8 cellular contexts compared by ENCODE assay signal in genomic region chr15:78055923-78056713, GRCh38. TPM values are rescaled to one million over a fixed set of nuclear protein-coding genes. Genes with fewer than 3 reads are reported as not detected.
A peak's percentile ranks its signal among the peaks of the same experiment; 100 is the strongest.
DNase-seq lines count a peak whose midpoint lies in the region; TF ChIP-seq lines count a peak whose summit lies in the region.

No MANE protein-coding gene starts in this region.

- H3K27ac ChIP-seq in thyroid gland = peak overlapping the region; percentile 71 to 74 (median 71)

- H3K9me3 ChIP-seq in thyroid gland = no peaks in the 10 kb centered on the region

- TF ChIP-seq POLR2A in thyroid gland (IDR thresholded peaks at IDR 0.05) = no peak

- TF ChIP-seq CTCF in thyroid gland (IDR thresholded peaks at IDR 0.05) = no peak
- no peak for TF ChIP-seq CTCF in GM20000 (IDR thresholded peaks at IDR 0.05; ENCODE audit: extremely low read depth, missing control alignments)

- H3K9me3 Mint-ChIP-seq in activated CD4-positive, alpha-beta T cell treated with anti-CD3 and anti-CD28 coated beads, Interleukin-2, amount 10 ng/mL, durations not matched to agents 24 days and 14 days = no peaks in the 10 kb centered on the region
- no peaks in the 10 kb centered on the region for H3K9me3 Mint-ChIP-seq in activated T-helper 1 cell treated with anti-CD3 and anti-CD28 coated beads, Interleukin-12 subunit alpha, Interleukin-12 subunit beta, Interleukin-2, Interleukin-4 antibody, amounts not matched to agents 30 ng/mL and 10 ng/mL and 1 ng/mL, durations not matched to agents 14 hours and 24 hours and 36 hours

- H3K36me3 Mint-ChIP-seq in activated CD4-positive, alpha-beta T cell treated with anti-CD3 and anti-CD28 coated beads, Interleukin-2, amount 10 ng/mL, durations not matched to agents 24 days and 14 days (ENCODE audit: low read depth) = peaks cover 21% of the 10 kb centered on the region
- peaks cover 20% of the 10 kb centered on the region for H3K36me3 Mint-ChIP-seq in activated T-helper 1 cell treated with anti-CD3 and anti-CD28 coated beads, Interleukin-12 subunit alpha, Interleukin-12 subunit beta, Interleukin-2, Interleukin-4 antibody, amounts not matched to agents 30 ng/mL and 10 ng/mL and 1 ng/mL, durations not matched to agents 14 hours and 24 hours and 36 hours (ENCODE audit: low read depth)

- 25 to 32% methylated on average over 2 of the region's 2 CpGs for WGBS in thyroid gland, 2 donors

- H3K27ac Mint-ChIP-seq in activated CD4-positive, alpha-beta T cell treated with anti-CD3 and anti-CD28 coated beads, Interleukin-2, amount 10 ng/mL, durations not matched to agents 24 days and 14 days = peak overlapping the region; percentile 77
- H3K27ac Mint-ChIP-seq in activated T-helper 1 cell treated with anti-CD3 and anti-CD28 coated beads, Interleukin-12 subunit alpha, Interleukin-12 subunit beta, Interleukin-2, Interleukin-4 antibody, amounts not matched to agents 30 ng/mL and 10 ng/mL and 1 ng/mL, durations not matched to agents 14 hours and 24 hours and 36 hours = peak overlapping the region; percentile 78

- DNase-seq in activated CD4-positive, alpha-beta T cell treated with anti-CD3 and anti-CD28 coated beads, Interleukin-2, amount 10 ng/mL, durations not matched to agents 24 days and 14 days = no peak
- no peak for DNase-seq in activated CD4-positive, alpha-beta T cell treated with anti-CD3 and anti-CD28 coated beads for 48 hours
- no peak for DNase-seq in activated T-helper 1 cell treated with anti-CD3 and anti-CD28 coated beads, Interleukin-12 subunit alpha, Interleukin-12 subunit beta, Interleukin-2, Interleukin-4 antibody, amounts not matched to agents 30 ng/mL and 10 ng/mL and 1 ng/mL, durations not matched to agents 14 hours and 24 hours and 36 hours (ENCODE audit: low spot score)
- DNase-seq in iPS-NIHi11 (ENCODE audit: low spot score) (peak; percentile 51), thyroid gland (peak; percentile 57 to 60), GM20000 (ENCODE audit: low spot score) (no peak), DMS79 treated with DMSO at 0.1 percent for 48 hours (lab: John Stamatoyannopoulos, UW) (no peak), activated T-cell treated with anti-CD3 and anti-CD28 coated beads for 4 hours (no peak)

- H3K27me3 Mint-ChIP-seq in activated CD4-positive, alpha-beta T cell treated with anti-CD3 and anti-CD28 coated beads, Interleukin-2, amount 10 ng/mL, durations not matched to agents 24 days and 14 days = no peaks in the 10 kb centered on the region
- H3K27me3 Mint-ChIP-seq in activated T-helper 1 cell treated with anti-CD3 and anti-CD28 coated beads, Interleukin-12 subunit alpha, Interleukin-12 subunit beta, Interleukin-2, Interleukin-4 antibody, amounts not matched to agents 30 ng/mL and 10 ng/mL and 1 ng/mL, durations not matched to agents 14 hours and 24 hours and 36 hours (ENCODE audit: insufficient read depth) = no peaks in the 10 kb centered on the region

- intact Hi-C loops in activated CD4-positive, alpha-beta T cell treated with anti-CD3 and anti-CD28 coated beads, Interleukin-2, amount 10 ng/mL, durations not matched to agents 24 days and 14 days (cut with micrococcal nuclease) = no loop called here
- intact Hi-C loops in activated T-helper 1 cell treated with anti-CD3 and anti-CD28 coated beads, Interleukin-12 subunit alpha, Interleukin-12 subunit beta, Interleukin-2, Interleukin-4 antibody, amounts not matched to agents 30 ng/mL and 10 ng/mL and 1 ng/mL, durations not matched to agents 14 hours and 24 hours and 36 hours (cut with micrococcal nuclease) = loop anchor here (1.0 kb wide), 1 partner anchor 8 kb away; no protein-coding TSS in a partner anchor
- intact Hi-C loops in thyroid gland (cut with DNase I) = no loop called here

- H3K4me3 Mint-ChIP-seq in activated CD4-positive, alpha-beta T cell treated with anti-CD3 and anti-CD28 coated beads, Interleukin-2, amount 10 ng/mL, durations not matched to agents 24 days and 14 days = peak overlapping the region; percentile 66
- H3K4me3 Mint-ChIP-seq in activated T-helper 1 cell treated with anti-CD3 and anti-CD28 coated beads, Interleukin-12 subunit alpha, Interleukin-12 subunit beta, Interleukin-2, Interleukin-4 antibody, amounts not matched to agents 30 ng/mL and 10 ng/mL and 1 ng/mL, durations not matched to agents 14 hours and 24 hours and 36 hours = peak overlapping the region; percentile 62

- no peaks in the 10 kb centered on the region for H3K27me3 ChIP-seq in thyroid gland

- peaks cover 83% of the 10 kb centered on the region for H3K4me1 Mint-ChIP-seq in activated CD4-positive, alpha-beta T cell treated with anti-CD3 and anti-CD28 coated beads, Interleukin-2, amount 10 ng/mL, durations not matched to agents 24 days and 14 days
- peaks cover 86% of the 10 kb centered on the region for H3K4me1 Mint-ChIP-seq in activated T-helper 1 cell treated with anti-CD3 and anti-CD28 coated beads, Interleukin-12 subunit alpha, Interleukin-12 subunit beta, Interleukin-2, Interleukin-4 antibody, amounts not matched to agents 30 ng/mL and 10 ng/mL and 1 ng/mL, durations not matched to agents 14 hours and 24 hours and 36 hours (ENCODE audit: low read depth)

- no peak overlapping the region for H3K4me3 ChIP-seq in thyroid gland (replicated peaks in 1 of 3)

- H3K36me3 ChIP-seq in thyroid gland = no peaks in the 10 kb centered on the region

- peaks cover 71 to 90% of the 10 kb centered on the region in 2 donors for H3K4me1 ChIP-seq in thyroid gland

RNA-seq across cellular contexts. Expression of gene TBC1D2B, which starts 21.4 kb away (rescaled TPM):
- 56.8 and 62.3 TPM in 2 replicates for total RNA-seq in activated CD4-positive, alpha-beta T cell treated with anti-CD3 and anti-CD28 coated beads, Interleukin-2, amount 10 ng/mL, durations not matched to agents 24 days and 14 days
- total RNA-seq in activated T-helper 1 cell treated with anti-CD3 and anti-CD28 coated beads, Interleukin-12 subunit alpha, Interleukin-12 subunit beta, Interleukin-2, Interleukin-4 antibody, amounts not matched to agents 30 ng/mL and 10 ng/mL and 1 ng/mL, durations not matched to agents 14 hours and 24 hours and 36 hours = 60.8 and 64.7 TPM in 2 replicates
- total RNA-seq in thyroid gland = 10 to 100 TPM; 32.8 to 54.0 (median 40.1) TPM

RNA-seq across cellular contexts. Expression of gene SH2D7, which starts 36.2 kb away (rescaled TPM):
- not detected in 2 replicates for total RNA-seq in activated CD4-positive, alpha-beta T cell treated with anti-CD3 and anti-CD28 coated beads, Interleukin-2, amount 10 ng/mL, durations not matched to agents 24 days and 14 days
- not detected in 2 replicates for total RNA-seq in activated T-helper 1 cell treated with anti-CD3 and anti-CD28 coated beads, Interleukin-12 subunit alpha, Interleukin-12 subunit beta, Interleukin-2, Interleukin-4 antibody, amounts not matched to agents 30 ng/mL and 10 ng/mL and 1 ng/mL, durations not matched to agents 14 hours and 24 hours and 36 hours
- total RNA-seq in thyroid gland = not detected

Comparison
In these comparisons a context has a peak if more than half of its experiments do, and no peak if none do; other contexts are left out.
1. DNase-seq: peak in iPS-NIHi11 (single experiment) and thyroid gland (2 of 2); none in activated CD4-positive, alpha-beta T cell treated with anti-CD3 and anti-CD28 coated beads, Interleukin-2, amount 10 ng/mL, durations not matched to agents 24 days and 14 days (single experiment), activated CD4-positive, alpha-beta T cell treated with anti-CD3 and anti-CD28 coated beads for 48 hours (single experiment), activated T-helper 1 cell treated with anti-CD3 and anti-CD28 coated beads, Interleukin-12 subunit alpha, Interleukin-12 subunit beta, Interleukin-2, Interleukin-4 antibody, amounts not matched to agents 30 ng/mL and 10 ng/mL and 1 ng/mL, durations not matched to agents 14 hours and 24 hours and 36 hours (single experiment), GM20000 (single experiment), DMS79 treated with DMSO at 0.1 percent for 48 hours (single experiment) and activated T-cell treated with anti-CD3 and anti-CD28 coated beads for 4 hours (single experiment).